Comparison of ENCODE assay signal across 32 cellular contexts in the genomic region with DNA sequence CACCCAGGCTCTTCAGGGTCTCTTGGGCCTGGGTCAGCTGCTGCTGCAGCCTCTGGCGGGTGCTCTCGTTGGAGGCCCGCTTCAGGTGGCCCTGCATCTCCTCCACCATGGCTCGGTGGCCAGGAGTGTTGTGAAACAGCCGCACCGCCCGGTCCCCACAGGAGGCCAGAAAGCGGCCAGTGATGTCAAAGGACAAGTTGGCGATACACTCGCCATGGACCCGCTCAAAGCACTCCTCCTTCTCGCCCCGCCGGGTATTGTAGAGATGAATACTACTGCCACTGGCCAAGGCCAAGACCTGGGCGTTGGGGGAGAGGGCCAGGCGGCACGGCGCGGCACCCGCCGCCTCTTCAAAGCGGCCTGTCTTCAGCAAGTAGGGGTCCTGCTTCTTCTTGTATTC. TPM values are rescaled to one million over a fixed set of nuclear protein-coding genes. Genes with fewer than 3 reads are reported as not detected.
DNase-seq lines count a peak whose midpoint lies in the region; ATAC-seq, FAIRE-seq and TF ChIP-seq lines count a peak whose summit lies in the region.
"Had no signal": no experiment of that assay in that cellular context is flagged by ENCODE, and none has a peak within 500 bp of the region (broad histone marks: within the 10 kb centered on the region; RNA-seq: fewer than 3 reads in every experiment).

No MANE protein-coding gene starts in this region.

- H3K36me3 Mint-ChIP-seq in stimulated activated effector memory CD8-positive, alpha-beta T cell treated with anti-CD3 and anti-CD28 coated beads, Interleukin-12 subunit alpha, Interleukin-12 subunit beta, amount 100 ng/mL, for 72 hours, result peaks cover 70% of the 10 kb centered on the region

- H3K36me3 ChIP-seq in K562 (ENCODE audit: control insufficient read depth, insufficient read depth, low read length) (peaks cover 66% of the 10 kb centered on the region), lower lobe of right lung (peaks cover 71% of the 10 kb centered on the region), sigmoid colon (peaks cover 39 to 62% (median 56%) of the 10 kb centered on the region in 4 donors)

- DNase-seq in K562 (ENCODE audit: extremely low read depth in 1 of 4, low spot score in 3 of 4) (no peak), lower lobe of right lung (peak; percentile 31), sigmoid colon (peak; percentile 65), erythroblast (lab: John Stamatoyannopoulos, UW) (no peak), NCI-H1436 treated with DMSO at 0.1 percent for 48 hours (lab: John Stamatoyannopoulos, UW) (no peak)
- no peak for DNase-seq in stimulated activated effector memory CD8-positive, alpha-beta T cell treated with anti-CD3 and anti-CD28 coated beads, Interleukin-12 subunit alpha, Interleukin-12 subunit beta, amount 100 ng/mL, for 72 hours (ENCODE audit: low spot score in 2 of 2)
- DNase-seq: 8988T; ACHN; BE2C; C1 segment of cervical spinal cord; CD4-positive, alpha-beta memory T cell; CD4-positive, CD25-positive, alpha-beta regulatory T cell; CD8-positive, alpha-beta memory T cell; COR-L47; DMS 273 treated with DMSO at 0.1 percent for 48 hours; DMS153; DMS53; DMS79; DND-41; EL; GDM1 had no signal

- H3K79me2 ChIP-seq in K562 (ENCODE audit: control insufficient read depth, insufficient read depth, low read length), result peaks cover 37% of the 10 kb centered on the region

- TF ChIP-seq POLR2A in K562 (conservative IDR thresholded peaks at IDR 0.05) (no peak), sigmoid colon (IDR thresholded peaks at IDR 0.05) (no peak), erythroblast (IDR thresholded peaks at IDR 0.05; ENCODE audit: low read length) (no peak)

- H3K4me1 ChIP-seq in K562 (replicated peaks in 1 of 2; ENCODE audit: control insufficient read depth in 2 of 2, insufficient read depth in 2 of 2, low read length in 2 of 2) (peaks cover 43 to 46% of the 10 kb centered on the region in 2 experiments), lower lobe of right lung (peaks cover 9% of the 10 kb centered on the region), sigmoid colon (peaks cover 0 to 8% (median 3%) of the 10 kb centered on the region in 4 donors)
- H3K4me1 ChIP-seq: BE2C had no signal

- H3K9me3 Mint-ChIP-seq in stimulated activated effector memory CD8-positive, alpha-beta T cell treated with anti-CD3 and anti-CD28 coated beads, Interleukin-12 subunit alpha, Interleukin-12 subunit beta, amount 100 ng/mL, for 72 hours, result no peaks in the 10 kb centered on the region
- H3K9me3 Mint-ChIP-seq: CD14-positive monocyte; CD4-positive, alpha-beta memory T cell; CD4-positive, CD25-positive, alpha-beta regulatory T cell; CD8-positive, alpha-beta memory T cell had no signal

- H3K9me3 ChIP-seq in K562 (replicated peaks; ENCODE audit: control insufficient read depth, insufficient read depth, low read depth, low read length), result no peaks in the 10 kb centered on the region
- H3K9me3 ChIP-seq in lower lobe of right lung, result no peaks in the 10 kb centered on the region
- no peaks in the 10 kb centered on the region for H3K9me3 ChIP-seq in sigmoid colon
- H3K9me3 ChIP-seq: BE2C, BLaER1 had no signal

- no peak overlapping the region for H3K4me2 ChIP-seq in K562 (ENCODE audit: insufficient read depth, low read length)
- H3K4me2 ChIP-seq: BLaER1 had no signal

- no peaks in the 10 kb centered on the region for H3K27me3 ChIP-seq in K562 (ENCODE audit: control insufficient read depth in 2 of 2, insufficient read depth in 2 of 2, low read length in 2 of 2)
- H3K27me3 ChIP-seq in lower lobe of right lung (ENCODE audit: low read depth), result no peaks in the 10 kb centered on the region
- no peaks in the 10 kb centered on the region for H3K27me3 ChIP-seq in sigmoid colon
- H3K27me3 ChIP-seq: BE2C, BLaER1 had no signal

- no peak overlapping the region for H3K27ac Mint-ChIP-seq in stimulated activated effector memory CD8-positive, alpha-beta T cell treated with anti-CD3 and anti-CD28 coated beads, Interleukin-12 subunit alpha, Interleukin-12 subunit beta, amount 100 ng/mL, for 72 hours

- H3K9me1 ChIP-seq in K562 (ENCODE audit: control insufficient read depth, insufficient read depth, low read length), result peaks cover 9% of the 10 kb centered on the region

- peaks cover 35% of the 10 kb centered on the region for H3K4me1 Mint-ChIP-seq in stimulated activated effector memory CD8-positive, alpha-beta T cell treated with anti-CD3 and anti-CD28 coated beads, Interleukin-12 subunit alpha, Interleukin-12 subunit beta, amount 100 ng/mL, for 72 hours

- in situ Hi-C loops in K562 (cut with MboI), result no loop called here

- POLR2A ChIA-PET in K562 (lab: Yijun Ruan, JAX), result interaction anchor here (2.4 kb wide), 1 partner anchor 8 kb away, joined by 7 read pairs; no protein-coding TSS in a partner anchor

- H2AFZ ChIP-seq in K562 (ENCODE audit: low read depth, low read length), result no peak overlapping the region

- ATAC-seq in K562 (no peak), lower lobe of right lung (peak in 1 of 2 donors; percentile 11), GM18861 (IDR thresholded peaks at IDR 0.05; ENCODE audit: unreplicated experiment) (no peak), GM19324 (IDR thresholded peaks at IDR 0.05; ENCODE audit: low FRiP score, unreplicated experiment) (no peak)
- ATAC-seq in stimulated activated effector memory CD8-positive, alpha-beta T cell treated with anti-CD3 and anti-CD28 coated beads, Interleukin-12 subunit alpha, Interleukin-12 subunit beta, amount 100 ng/mL, for 72 hours, result peak; percentile 6
- ATAC-seq: GM12878 had no signal

- H4K20me1 ChIP-seq in K562 (replicated peaks; ENCODE audit: control insufficient read depth, insufficient read depth, low read length), result peaks cover 46% of the 10 kb centered on the region

- intact Hi-C loops in K562 (cut with micrococcal nuclease) (no loop called here), lower lobe of right lung (cut with DNase I) (no loop called here), sigmoid colon (cut with DNase I) (no loop called here)

- H3K27ac ChIP-seq in K562 (ENCODE audit: extremely low read depth, low read depth, low read length), result no peak overlapping the region
- no peak overlapping the region for H3K27ac ChIP-seq in lower lobe of right lung
- H3K27ac ChIP-seq in sigmoid colon, result no peak overlapping the region
- H3K27ac ChIP-seq: BLaER1 had no signal

- TF ChIP-seq RAD21 in K562 (CRISPR knock-in tag; conservative IDR thresholded peaks at IDR 0.05 in 1 of 2, IDR thresholded peaks at IDR 0.05 in 1 of 2), result no peak

- CTCF ChIA-PET in K562 (lab: Yijun Ruan, JAX; ENCODE audit: low intra/inter-chr PET ratio), result no interaction called here

- WGBS in K562 (ENCODE audit: insufficient coverage, low coverage, missing lambda C conversion rate), result 94% methylated on average over 22 of the region's 22 CpGs
- WGBS in sigmoid colon, 2 donors, result 98% methylated on average over 22 of the region's 22 CpGs

- H3K4me3 ChIP-seq in K562 (no peak overlapping the region), lower lobe of right lung (no peak overlapping the region), sigmoid colon (no peak overlapping the region)
- H3K4me3 ChIP-seq: BLaER1, GM12878 had no signal

- peak overlapping the region in 1 of 2 experiments; percentile 10; a peak in 1 of 4 replicates for H3K9ac ChIP-seq in K562 (ENCODE audit: insufficient read depth in 1 of 2, low read depth in 2 of 2, low read length in 2 of 2)
- H3K9ac ChIP-seq: BLaER1 had no signal

- no peak for FAIRE-seq in K562 (lab: Jason Lieb, UNC)
- FAIRE-seq: A204.1, GM12878, GM12892, GM18507, GM19239 had no signal

- no peak for TF ChIP-seq EP300 in K562 (IDR thresholded peaks at IDR 0.05; ENCODE audit: low read length)
- no peak for TF ChIP-seq EP300 in sigmoid colon (IDR thresholded peaks at IDR 0.05)

- no peak overlapping the region for H3K4me3 Mint-ChIP-seq in stimulated activated effector memory CD8-positive, alpha-beta T cell treated with anti-CD3 and anti-CD28 coated beads, Interleukin-12 subunit alpha, Interleukin-12 subunit beta, amount 100 ng/mL, for 72 hours
- H3K4me3 Mint-ChIP-seq: CD14-positive monocyte; CD4-positive, alpha-beta memory T cell had no signal

- BruUV-seq in K562 (replicated peaks; lab: Mats Ljungman, UMichigan), result no TSS peak

- no peak for TF ChIP-seq CTCF in K562 (IDR thresholded peaks at IDR 0.05 in 2 of 3, conservative IDR thresholded peaks at IDR 0.05 in 1 of 3; ENCODE audit: insufficient read depth in 2 of 3, low read depth in 1 of 3, low read length in 3 of 3)
- TF ChIP-seq CTCF in lower lobe of right lung (IDR thresholded peaks at IDR 0.05), result no peak
- TF ChIP-seq CTCF in sigmoid colon (IDR thresholded peaks at IDR 0.05), result no peak

RNA-seq across cellular contexts. Expression of a gene that starts 7.9 kb away (rescaled TPM):
- total RNA-seq in K562 (2011; cell fraction: chromatin; rRNA removed; ENCODE audit: low replicate concordance), result 126 and 292 TPM in 2 replicates
- total RNA-seq in K562 (2011; cell fraction: nucleolus; rRNA removed), result 220 and 224 TPM in 2 replicates
- 142 and 163 TPM in 2 replicates for total RNA-seq in K562 (2011; cell fraction: nucleoplasm; rRNA removed)
- total RNA-seq in K562 (2014; rRNA removed), result 82.1 and 123 TPM in 2 replicates
- total RNA-seq in K562 (2014; rRNA removed; fragmentation: Illumina TruSeq; extraction: Trizol), result 40.0 and 42.0 TPM in 2 replicates
- total RNA-seq in K562 (2015; rRNA removed; fragmentation: Illumina TruSeq; extraction: Trizol), result 54.1 and 60.6 TPM in 2 replicates
- total RNA-seq in K562 (2021), result 70.3 and 70.8 TPM in 2 replicates
- polyA plus RNA-seq in K562 (2011; rRNA removed), result 47.7 and 49.2 TPM in 2 replicates
- 48.9 and 107 TPM in 2 replicates for polyA plus RNA-seq in K562 (2011; cell fraction: cytosol; rRNA removed)
- polyA plus RNA-seq in K562 (2011; cell fraction: nucleus; rRNA removed), result 45.7 and 87.5 TPM in 2 replicates
- 51.9 and 71.5 TPM in 2 replicates for polyA plus RNA-seq in K562 (2012)
- 43.8 and 48.8 TPM in 2 replicates for polyA plus RNA-seq in K562 (2014; fragmentation: Illumina TruSeq; extraction: Trizol)
- 1 to 10 TPM; 2.5 to 3.0 TPM for polyA plus RNA-seq in K562 (2014; fragmentation: Nextera tagmentation; extraction: Ambion mirVana)
- 61.5 and 67.3 TPM in 2 replicates for polyA plus RNA-seq in K562 (2014; rRNA removed)
- polyA minus RNA-seq in K562 (2011; rRNA and poly(A)+ RNA removed), result 57.4 and 92.0 TPM in 2 replicates
- 81.1 and 112 TPM in 2 replicates for polyA minus RNA-seq in K562 (2011; cell fraction: cytosol; rRNA and poly(A)+ RNA removed)
- polyA minus RNA-seq in K562 (2011; cell fraction: nucleus; rRNA and poly(A)+ RNA removed), result 51.6 and 57.1 TPM in 2 replicates
- 27.9 TPM for total RNA-seq in lower lobe of right lung
- total RNA-seq in sigmoid colon, result 10 to 100 TPM; 17.1 to 29.6 (median 26.9) TPM
- polyA plus RNA-seq in sigmoid colon, result 10 to 100 TPM in 1 of 3 donors, 1 to 10 TPM in 2; 5.4 to 28.2 (median 6.2) TPM

RNA-seq across cellular contexts. Expression of a gene that starts 13.0 kb away (rescaled TPM):
- total RNA-seq in K562 (2011; cell fraction: chromatin; rRNA removed; ENCODE audit: low replicate concordance), result 35.3 and 79.3 TPM in 2 replicates
- total RNA-seq in K562 (2011; cell fraction: nucleolus; rRNA removed), result 50.1 and 62.0 TPM in 2 replicates
- 53.5 and 56.9 TPM in 2 replicates for total RNA-seq in K562 (2011; cell fraction: nucleoplasm; rRNA removed)
- 26.1 and 27.8 TPM in 2 replicates for total RNA-seq in K562 (2014; rRNA removed)
- total RNA-seq in K562 (2014; rRNA removed; fragmentation: Illumina TruSeq; extraction: Trizol), result 21.4 and 23.0 TPM in 2 replicates
- 30.2 and 32.9 TPM in 2 replicates for total RNA-seq in K562 (2015; rRNA removed; fragmentation: Illumina TruSeq; extraction: Trizol)
- 57.5 and 59.2 TPM in 2 replicates for total RNA-seq in K562 (2021)
- polyA plus RNA-seq in K562 (2011; rRNA removed), result 45.3 and 53.1 TPM in 2 replicates
- 44.7 and 90.9 TPM in 2 replicates for polyA plus RNA-seq in K562 (2011; cell fraction: cytosol; rRNA removed)
- 28.1 and 45.3 TPM in 2 replicates for polyA plus RNA-seq in K562 (2011; cell fraction: nucleus; rRNA removed)
- 66.1 and 72.9 TPM in 2 replicates for polyA plus RNA-seq in K562 (2012)
- 67.8 and 73.2 TPM in 2 replicates for polyA plus RNA-seq in K562 (2014; fragmentation: Illumina TruSeq; extraction: Trizol)
- polyA plus RNA-seq in K562 (2014; fragmentation: Nextera tagmentation; extraction: Ambion mirVana), result 10 to 100 TPM in 1 of 2 experiments, 1 to 10 TPM in 1; 10.0 to 13.4 TPM
- 54.4 and 70.6 TPM in 2 replicates for polyA plus RNA-seq in K562 (2014; rRNA removed)
- 23.5 and 40.3 TPM in 2 replicates for polyA minus RNA-seq in K562 (2011; rRNA and poly(A)+ RNA removed)
- polyA minus RNA-seq in K562 (2011; cell fraction: cytosol; rRNA and poly(A)+ RNA removed), result 27.4 and 33.3 TPM in 2 replicates
- polyA minus RNA-seq in K562 (2011; cell fraction: nucleus; rRNA and poly(A)+ RNA removed), result 13.7 and 15.9 TPM in 2 replicates
- total RNA-seq in lower lobe of right lung, result 52.8 TPM
- 100 to 1,000 TPM; 113 to 155 (median 129) TPM for total RNA-seq in sigmoid colon
- polyA plus RNA-seq in sigmoid colon, result 100 to 1,000 TPM in 1 of 3 donors, 10 to 100 TPM in 2; 58.1 to 114 (median 95.7) TPM

RNA-seq across cellular contexts. Expression of a gene that starts 48.4 kb away (rescaled TPM):
- 64.1 and 159 TPM in 2 replicates for total RNA-seq in K562 (2011; cell fraction: chromatin; rRNA removed; ENCODE audit: low replicate concordance)
- 37.9 and 44.9 TPM in 2 replicates for total RNA-seq in K562 (2011; cell fraction: nucleolus; rRNA removed)
- 79.0 and 92.8 TPM in 2 replicates for total RNA-seq in K562 (2011; cell fraction: nucleoplasm; rRNA removed)
- 79.5 and 89.0 TPM in 2 replicates for total RNA-seq in K562 (2014; rRNA removed)
- 129 and 136 TPM in 2 replicates for total RNA-seq in K562 (2014; rRNA removed; fragmentation: Illumina TruSeq; extraction: Trizol)
- 131 and 134 TPM in 2 replicates for total RNA-seq in K562 (2015; rRNA removed; fragmentation: Illumina TruSeq; extraction: Trizol)
- 100 and 107 TPM in 2 replicates for total RNA-seq in K562 (2021)
- polyA plus RNA-seq in K562 (2011; rRNA removed), result 28.8 and 50.9 TPM in 2 replicates
- polyA plus RNA-seq in K562 (2011; cell fraction: cytosol; rRNA removed), result 22.0 and 24.5 TPM in 2 replicates
- polyA plus RNA-seq in K562 (2011; cell fraction: nucleus; rRNA removed), result 25.8 and 37.2 TPM in 2 replicates
- 63.5 and 70.7 TPM in 2 replicates for polyA plus RNA-seq in K562 (2012)
- 94.3 and 110 TPM in 2 replicates for polyA plus RNA-seq in K562 (2014; fragmentation: Illumina TruSeq; extraction: Trizol)
- polyA plus RNA-seq in K562 (2014; fragmentation: Nextera tagmentation; extraction: Ambion mirVana), result 10 to 100 TPM; 15.0 to 27.5 TPM
- 56.3 and 68.4 TPM in 2 replicates for polyA plus RNA-seq in K562 (2014; rRNA removed)
- polyA minus RNA-seq in K562 (2011; rRNA and poly(A)+ RNA removed), result 81.7 and 114 TPM in 2 replicates
- 41.5 and 59.2 TPM in 2 replicates for polyA minus RNA-seq in K562 (2011; cell fraction: cytosol; rRNA and poly(A)+ RNA removed)
- polyA minus RNA-seq in K562 (2011; cell fraction: nucleus; rRNA and poly(A)+ RNA removed), result 19.9 and 33.0 TPM in 2 replicates
- 56.0 TPM for total RNA-seq in lower lobe of right lung
- 10 to 100 TPM; 47.2 to 67.3 (median 53.5) TPM for total RNA-seq in sigmoid colon
- polyA plus RNA-seq in sigmoid colon, result 10 to 100 TPM; 13.8 to 33.4 (median 17.1) TPM

RNA-seq across cellular contexts. Expression of a gene that starts 53.8 kb away (rescaled TPM):
- total RNA-seq in K562 (2011; cell fraction: chromatin; rRNA removed; ENCODE audit: low replicate concordance), result 12.6 and 32.2 TPM in 2 replicates
- 12.8 and 16.5 TPM in 2 replicates for total RNA-seq in K562 (2011; cell fraction: nucleolus; rRNA removed)
- total RNA-seq in K562 (2011; cell fraction: nucleoplasm; rRNA removed), result 14.2 and 15.9 TPM in 2 replicates
- total RNA-seq in K562 (2014; rRNA removed), result 6.0 and 8.9 TPM in 2 replicates
- total RNA-seq in K562 (2014; rRNA removed; fragmentation: Illumina TruSeq; extraction: Trizol), result 0.61 and 0.91 TPM in 2 replicates
- total RNA-seq in K562 (2015; rRNA removed; fragmentation: Illumina TruSeq; extraction: Trizol), result 1.4 and 1.7 TPM in 2 replicates
- total RNA-seq in K562 (2021), result 10.2 and 11.8 TPM in 2 replicates
- 0.59 and 3.4 TPM in 2 replicates for polyA plus RNA-seq in K562 (2011; rRNA removed)
- 1.5 and 1.7 TPM in 2 replicates for polyA plus RNA-seq in K562 (2011; cell fraction: cytosol; rRNA removed)
- polyA plus RNA-seq in K562 (2011; cell fraction: nucleus; rRNA removed), result 22.7 and 25.6 TPM in 2 replicates
- 5.1 and 47.6 TPM in 2 replicates for polyA plus RNA-seq in K562 (2012)
- 2.7 and 4.4 TPM in 2 replicates for polyA plus RNA-seq in K562 (2014; fragmentation: Illumina TruSeq; extraction: Trizol)
- under 1 TPM; 0.11 to 0.17 TPM for polyA plus RNA-seq in K562 (2014; fragmentation: Nextera tagmentation; extraction: Ambion mirVana)
- 11.1 and 18.4 TPM in 2 replicates for polyA plus RNA-seq in K562 (2014; rRNA removed)
- polyA minus RNA-seq in K562 (2011; rRNA and poly(A)+ RNA removed), result 0.39 and 0.69 TPM in 2 replicates
- polyA minus RNA-seq in K562 (2011; cell fraction: cytosol; rRNA and poly(A)+ RNA removed), result 1.3 and 2.9 TPM in 2 replicates
- 6.7 and 13.7 TPM in 2 replicates for polyA minus RNA-seq in K562 (2011; cell fraction: nucleus; rRNA and poly(A)+ RNA removed)
- 10.7 TPM for total RNA-seq in lower lobe of right lung
- total RNA-seq in sigmoid colon, result 10 to 100 TPM in 2 of 4 donors, 1 to 10 TPM in 2; 2.5 to 15.0 (median 10.8) TPM
- polyA plus RNA-seq in sigmoid colon, result 10 to 100 TPM in 1 of 3 donors, 1 to 10 TPM in 2; 1.6 to 11.9 (median 4.8) TPM
- total RNA-seq: CD4-positive, alpha-beta memory T cell; CD4-positive, CD25-positive, alpha-beta regulatory T cell; CD8-positive, alpha-beta memory T cell; G401 had no signal
- polyA plus RNA-seq: AG04450; CD4-positive, alpha-beta memory T cell; CD4-positive, CD25-positive, alpha-beta regulatory T cell; CD8-positive, alpha-beta memory T cell; GM12878 had no signal

Comparison
In these comparisons a context has a peak if more than half of its experiments do, and no peak if none do; other contexts are left out.
1. DNase-seq: peak in lower lobe of right lung (single experiment) and sigmoid colon (single experiment); none in K562 (0 of 4), stimulated activated effector memory CD8-positive, alpha-beta T cell treated with anti-CD3 and anti-CD28 coated beads, Interleukin-12 subunit alpha, Interleukin-12 subunit beta, amount 100 ng/mL, for 72 hours (0 of 2), erythroblast (0 of 2) and NCI-H1436 treated with DMSO at 0.1 percent for 48 hours (single experiment).